ENCODE assay signal across 18 cellular contexts in genomic region chr13:50798923-50799322, GRCh38. TPM values are rescaled to one million over a fixed set of nuclear protein-coding genes. Genes with fewer than 3 reads are reported as not detected.
DNase-seq lines count a peak whose midpoint lies in the region; ATAC-seq and TF ChIP-seq lines count a peak whose summit lies in the region.
"Had no signal": no experiment of that assay in that cellular context is flagged by ENCODE, and none has a peak within 500 bp of the region (broad histone marks: within the 10 kb centered on the region; RNA-seq: fewer than 3 reads in every experiment).

No MANE protein-coding gene starts in this region.

- DNase-seq in AG20443 (ENCODE audit: low spot score) = peak; percentile 20
- DNase-seq in iris pigment epithelial cell (ENCODE audit: low read depth) = peak; percentile 45
- DNase-seq in stimulated activated CD4-positive, alpha-beta T cell treated with anti-CD3 and anti-CD28 coated beads, Interleukin-2, amount 100 ng/mL, for 24 hours = no peak
- DNase-seq in colonic mucosa = no peak
- no peak for DNase-seq in NCI-H2227 treated with DMSO at 0.1 percent for 48 hours (lab: John Stamatoyannopoulos, UW)
- DNase-seq: activated CD4-positive, alpha-beta T cell treated with anti-CD3 and anti-CD28 coated beads, Interleukin-2, amount 10 ng/mL, durations not matched to agents 7 days and 5 days; activated T-cell treated with anti-CD3 and anti-CD28 coated beads, Interleukin-2, amount 50 U/mL, for 1 hour; cortex of kidney; NCI-H1436 treated with DMSO at 0.1 percent for 48 hours; NCI-H446; occipital lobe; T-helper 17 cell had no signal

- peaks cover under 1% of the 10 kb centered on the region for H3K36me3 Mint-ChIP-seq in IgD-negative memory B cell

- no peaks in the 10 kb centered on the region for H3K27me3 ChIP-seq in SU-DHL-6 (ENCODE audit: low read length)
- H3K27me3 ChIP-seq in colonic mucosa = no peaks in the 10 kb centered on the region
- H3K27me3 ChIP-seq: esophagus muscularis mucosa had no signal

- peaks cover 0 to 5% (median 0%) of the 10 kb centered on the region in 3 donors for H3K9me3 Mint-ChIP-seq in IgD-negative memory B cell
- H3K9me3 Mint-ChIP-seq: activated CD4-positive, alpha-beta T cell treated with anti-CD3 and anti-CD28 coated beads, Interleukin-2, amount 10 ng/mL, durations not matched to agents 7 days and 5 days had no signal

- H3K36me3 ChIP-seq in SU-DHL-6 (ENCODE audit: low read length) (no peaks in the 10 kb centered on the region), colonic mucosa (no peaks in the 10 kb centered on the region)
- H3K36me3 ChIP-seq: esophagus muscularis mucosa had no signal

- H3K27me3 Mint-ChIP-seq in IgD-negative memory B cell = peaks cover 5% of the 10 kb centered on the region
- H3K27me3 Mint-ChIP-seq: activated CD4-positive, alpha-beta T cell treated with anti-CD3 and anti-CD28 coated beads, Interleukin-2, amount 10 ng/mL, durations not matched to agents 7 days and 5 days had no signal

- peak overlapping the region; percentile 30 for H2AFZ ChIP-seq in SU-DHL-6 (ENCODE audit: low read depth, low read length, severe bottlenecking)

- peak overlapping the region; percentile 80 for H3K4me2 ChIP-seq in SU-DHL-6 (ENCODE audit: low read depth, low read length, poor library complexity, severe bottlenecking)

- H3K27ac Mint-ChIP-seq in IgD-negative memory B cell = peak overlapping the region; percentile 28 to 94 (median 35)
- H3K27ac Mint-ChIP-seq: activated CD4-positive, alpha-beta T cell treated with anti-CD3 and anti-CD28 coated beads, Interleukin-2, amount 10 ng/mL, durations not matched to agents 7 days and 5 days had no signal

- H4K20me1 ChIP-seq in SU-DHL-6 (ENCODE audit: low read depth, low read length) = no peaks in the 10 kb centered on the region

- no peaks in the 10 kb centered on the region for H3K9me2 ChIP-seq in SU-DHL-6 (replicated peaks; ENCODE audit: insufficient read depth, low read length)

- H3K9me3 ChIP-seq in SU-DHL-6 (ENCODE audit: insufficient read depth, low read length) (no peaks in the 10 kb centered on the region), colonic mucosa (no peaks in the 10 kb centered on the region)
- H3K9me3 ChIP-seq: esophagus muscularis mucosa had no signal

- no peaks in the 10 kb centered on the region for H3K4me1 ChIP-seq in colonic mucosa

- H3K4me3 ChIP-seq in SU-DHL-6 (ENCODE audit: insufficient read depth, low read length, poor library complexity, severe bottlenecking) (peak overlapping the region; percentile 23), colonic mucosa (no peak overlapping the region)
- H3K4me3 ChIP-seq: esophagus muscularis mucosa had no signal

- H3K9ac ChIP-seq in SU-DHL-6 (ENCODE audit: low read length) = peak overlapping the region; percentile 60
- no peak overlapping the region for H3K9ac ChIP-seq in colonic mucosa (ENCODE audit: low read depth in 2 of 2, low read length in 2 of 2)

- no peak for ATAC-seq in GM21528 (IDR thresholded peaks at IDR 0.05; ENCODE audit: low FRiP score, unreplicated experiment)
- ATAC-seq: HepG2, T-helper 17 cell had no signal

- peaks cover 24% of the 10 kb centered on the region for H3F3A ChIP-seq in SU-DHL-6 (ENCODE audit: insufficient read depth)

- intact Hi-C loops in colonic mucosa (cut with DNase I) = loop anchor here (10.0 kb wide), 1 partner anchor 704 kb away; no protein-coding TSS in a partner anchor

- H3K79me2 ChIP-seq in SU-DHL-6 (ENCODE audit: insufficient read depth, low read length) = no peaks in the 10 kb centered on the region

- peaks cover 24 to 46% (median 34%) of the 10 kb centered on the region in 3 donors for H3K4me1 Mint-ChIP-seq in IgD-negative memory B cell

- H3K4me3 Mint-ChIP-seq in IgD-negative memory B cell = peak overlapping the region in 2 of 4 donors; percentile 12 to 61
- H3K4me3 Mint-ChIP-seq: activated CD4-positive, alpha-beta T cell treated with anti-CD3 and anti-CD28 coated beads, Interleukin-2, amount 10 ng/mL, durations not matched to agents 7 days and 5 days; T-helper 17 cell had no signal

- H3K27ac ChIP-seq in SU-DHL-6 (ENCODE audit: low read depth, low read length) (peak overlapping the region; percentile 95), colonic mucosa (no peak overlapping the region)
- H3K27ac ChIP-seq: esophagus muscularis mucosa had no signal

- TF ChIP-seq CTCF in SU-DHL-6 (IDR thresholded peaks at IDR 0.05; ENCODE audit: insufficient read depth, low read length, poor library complexity, severe bottlenecking) (no peak), colonic mucosa (IDR thresholded peaks at IDR 0.05) (no peak)

RNA-seq across cellular contexts. Expression of gene DLEU7, which starts 44.6 kb away (rescaled TPM):
- not detected for polyA plus RNA-seq in IgD-negative memory B cell
- under 1 TPM in 1 of 2 donors, not detected in 1; 0.11 TPM for total RNA-seq in colonic mucosa
- total RNA-seq: activated CD4-positive, alpha-beta T cell treated with anti-CD3 and anti-CD28 coated beads, Interleukin-2, amount 10 ng/mL, durations not matched to agents 7 days and 5 days; HepG2; lung microvascular endothelial cell; T-helper 17 cell had no signal
- polyA plus RNA-seq: HepG2 had no signal

Comparison
In these comparisons a context has a peak if more than half of its experiments do, and no peak if none do; other contexts are left out.
1. DNase-seq: peak in AG20443 (single experiment) and iris pigment epithelial cell (single experiment); none in stimulated activated CD4-positive, alpha-beta T cell treated with anti-CD3 and anti-CD28 coated beads, Interleukin-2, amount 100 ng/mL, for 24 hours (0 of 2), colonic mucosa (single experiment) and NCI-H2227 treated with DMSO at 0.1 percent for 48 hours (single experiment).